In the genomic region with DNA sequence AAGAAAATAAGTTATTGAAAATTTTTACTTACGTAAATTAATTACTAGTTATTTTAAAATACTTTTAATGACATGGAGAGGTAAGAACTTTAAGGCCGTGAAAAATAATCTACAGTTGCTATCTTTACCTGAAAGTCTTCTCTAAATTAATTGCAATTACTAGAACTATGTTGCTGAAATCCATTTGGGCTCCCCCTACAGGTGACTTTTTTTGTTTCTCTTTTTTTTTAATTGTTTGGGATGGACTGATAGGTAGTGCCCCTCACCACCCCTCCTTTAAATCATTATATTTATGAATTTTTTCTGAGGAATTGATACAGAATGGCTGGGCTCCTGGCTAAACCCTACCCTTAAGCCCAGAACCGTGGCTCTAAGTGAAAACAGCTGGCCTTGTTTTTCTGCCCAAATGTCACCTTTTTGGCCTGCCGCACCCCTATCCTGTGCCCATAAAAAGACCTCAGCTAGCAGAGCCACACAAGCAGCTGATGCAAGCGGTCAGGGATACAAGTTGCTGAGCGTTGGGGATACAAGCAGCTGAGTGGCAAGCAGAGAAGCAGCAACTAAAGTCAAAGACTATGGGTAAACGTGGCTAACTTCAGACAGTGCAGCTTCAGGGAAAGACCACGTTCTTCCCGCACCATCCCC, we compare ENCODE assay signal across 14 cellular contexts.
DNase-seq lines count a peak whose midpoint lies in the region; ATAC-seq, FAIRE-seq and TF ChIP-seq lines count a peak whose summit lies in the region.
"Had no signal": no experiment of that assay in that cellular context is flagged by ENCODE, and none has a peak within 500 bp of the region (broad histone marks: within the 10 kb centered on the region; RNA-seq: fewer than 3 reads in every experiment).

No MANE protein-coding gene starts in this region.

- H3F3A ChIP-seq in PC-3 (ENCODE audit: low read length, unreplicated experiment) = no peaks in the 10 kb centered on the region

- no peak overlapping the region for H3K4me3 ChIP-seq in GM06990 (replicated peaks; ENCODE audit: low read depth, low read length)
- H3K4me3 ChIP-seq in PC-3 (ENCODE audit: low read length) = no peak overlapping the region
- no peak overlapping the region for H3K4me3 ChIP-seq in HepG2 (replicated peaks in 1 of 3; ENCODE audit: insufficient read depth in 1 of 3, low read depth in 2 of 3, low read length in 3 of 3)

- H3K4me1 ChIP-seq in PC-3 (ENCODE audit: insufficient read depth, low read length) = no peaks in the 10 kb centered on the region
- H3K4me1 ChIP-seq in HepG2 (ENCODE audit: insufficient read depth, low read length) = no peaks in the 10 kb centered on the region

- H3K27me3 ChIP-seq in GM06990 (replicated peaks; ENCODE audit: control insufficient read depth, insufficient read depth, low read length) (no peaks in the 10 kb centered on the region), PC-3 (ENCODE audit: low read length) (no peaks in the 10 kb centered on the region), HepG2 (ENCODE audit: control insufficient read depth in 1 of 2, insufficient read depth in 2 of 2, low read length in 2 of 2) (no peaks in the 10 kb centered on the region)

- BruUV-seq in PC-3 (replicated peaks; lab: Mats Ljungman, UMichigan) (no TSS peak), HepG2 (replicated peaks; lab: Mats Ljungman, UMichigan) (no TSS peak)

- no peak for TF ChIP-seq POLR2A in HepG2 (IDR thresholded peaks at IDR 0.05; ENCODE audit: insufficient read depth in 1 of 2, low read depth in 2 of 2, low read length in 2 of 2)

- CTCF ChIA-PET in PC-3 (lab: Charles Lee) = no interaction called here
- CTCF ChIA-PET in HepG2 (lab: Yijun Ruan, JAX; ENCODE audit: low intra/inter-chr PET ratio, low total read pairs) = no interaction called here

- H3K9me2 ChIP-seq in PC-3 (replicated peaks; ENCODE audit: low read length) = no peaks in the 10 kb centered on the region

- in situ Hi-C loops in HepG2 (cut with HindIII; ENCODE audit: extremely low pct_ligation_motif_present, low pct_unique_long_range_greater_than_20kb) = no loop called here

- no peaks in the 10 kb centered on the region for H3K4me1 Mint-ChIP-seq in HFFc6 (ENCODE audit: low read depth)
- H3K4me1 Mint-ChIP-seq: immature natural killer cell, natural killer cell had no signal

- H3K27me3 Mint-ChIP-seq in HFFc6 (ENCODE audit: insufficient read depth) = no peaks in the 10 kb centered on the region

- H2AFZ ChIP-seq in PC-3 (ENCODE audit: low read length) (no peak overlapping the region), HepG2 (ENCODE audit: low read length) (no peak overlapping the region)

- no peak overlapping the region for H3K4me3 Mint-ChIP-seq in HFFc6
- H3K4me3 Mint-ChIP-seq: immature natural killer cell, natural killer cell had no signal

- H3K4me2 ChIP-seq in PC-3 (ENCODE audit: low read length) (no peak overlapping the region), HepG2 (ENCODE audit: low read depth, low read length) (no peak overlapping the region)

- WGBS in HepG2 (ENCODE audit: low lambda C conversion rate) = 77% methylated on average over 9 of the region's 9 CpGs

- DNase-seq in GM06990 (ENCODE audit: extremely low read depth, insufficient read length) (no peak), HFFc6 (no peak), PC-3 (peak; percentile 17), HepG2 (ENCODE audit: low spot score) (peak; percentile 2), COLO668 (lab: John Stamatoyannopoulos, UW; ENCODE audit: unreplicated experiment) (no peak), SIG-M5 treated with dmso at 0.1 percent for 504 hours (lab: John Stamatoyannopoulos, UW; ENCODE audit: unreplicated experiment) (no peak), anterior cingulate cortex (lab: John Stamatoyannopoulos, UW) (no peak), pons (ENCODE audit: low spot score) (no peak)
- DNase-seq: DND-41, immature natural killer cell, natural killer cell, NCI-H2171, T-helper 1 cell had no signal

- no peak overlapping the region for H3K9ac ChIP-seq in PC-3 (ENCODE audit: low read length)
- no peak overlapping the region for H3K9ac ChIP-seq in HepG2 (ENCODE audit: insufficient read depth, low read depth, low read length)

- POLR2A ChIA-PET in PC-3 (lab: Charles Lee; ENCODE audit: unreplicated experiment) = no interaction called here
- POLR2A ChIA-PET in HepG2 (lab: Yijun Ruan, JAX) = no interaction called here

- H3K27ac ChIP-seq in PC-3 (ENCODE audit: low read length) (no peak overlapping the region), HepG2 (ENCODE audit: extremely low read length, insufficient read depth, low read length) (no peak overlapping the region)

- ATAC-seq in PC-3 (no peak), HepG2 (no peak)
- ATAC-seq: natural killer cell had no signal

- no peaks in the 10 kb centered on the region for H3K79me2 ChIP-seq in PC-3 (ENCODE audit: low read length)
- no peaks in the 10 kb centered on the region for H3K79me2 ChIP-seq in HepG2 (ENCODE audit: insufficient read depth, low read length)

- TF ChIP-seq CTCF in GM06990 (IDR thresholded peaks at IDR 0.05; ENCODE audit: insufficient read depth, low read length, poor library complexity, severe bottlenecking) (peak; percentile 46), HFFc6 (IDR thresholded peaks at IDR 0.05) (peak; percentile 39), PC-3 (conservative IDR thresholded peaks at IDR 0.05; ENCODE audit: low read depth, low read length) (peak; percentile 48; the same call in 1 of the 2 replicates), HepG2 (CRISPR knock-in tag; IDR thresholded peaks at IDR 0.05) (no peak)

- H3K9me3 ChIP-seq in PC-3 (ENCODE audit: low read length) (no peaks in the 10 kb centered on the region), HepG2 (ENCODE audit: low read length) (no peaks in the 10 kb centered on the region)

- H3K9me3 Mint-ChIP-seq in HFFc6 = peaks cover 5% of the 10 kb centered on the region

- H3K36me3 Mint-ChIP-seq in HFFc6 (ENCODE audit: low read depth) = no peaks in the 10 kb centered on the region
- H3K36me3 Mint-ChIP-seq: immature natural killer cell, natural killer cell had no signal

- H3K36me3 ChIP-seq in GM06990 (ENCODE audit: control insufficient read depth, insufficient read depth, low read length) (no peaks in the 10 kb centered on the region), PC-3 (ENCODE audit: low read depth, low read length) (no peaks in the 10 kb centered on the region), HepG2 (replicated peaks in 1 of 2; ENCODE audit: control insufficient read depth in 1 of 2, insufficient read depth in 2 of 2, low read length in 2 of 2) (peaks cover 0 to 3% of the 10 kb centered on the region in 2 experiments; a peak in 1 of 5 replicates)

- H4K20me1 ChIP-seq in PC-3 (ENCODE audit: low read length) (no peaks in the 10 kb centered on the region), HepG2 (ENCODE audit: insufficient read depth, low read length) (no peaks in the 10 kb centered on the region)

- no peak overlapping the region for H3K27ac Mint-ChIP-seq in HFFc6
- H3K27ac Mint-ChIP-seq: immature natural killer cell, natural killer cell had no signal

- TF ChIP-seq EP300 in HepG2 (IDR thresholded peaks at IDR 0.05; ENCODE audit: low read depth in 2 of 2, low read length in 2 of 2) (no peak), HepG2 (CRISPR knock-in tag; IDR thresholded peaks at IDR 0.05; ENCODE audit: borderline replicate concordance) (no peak)

- intact Hi-C loops in PC-3 (cut with micrococcal nuclease) = no loop called here
- intact Hi-C loops in HepG2 (cut with micrococcal nuclease; ENCODE audit: unreplicated experiment) = loop anchor here (10.0 kb wide), 1 partner anchor 66 kb away; no protein-coding TSS in a partner anchor

- no peak for FAIRE-seq in HepG2 (lab: Jason Lieb, UNC)
- FAIRE-seq: endothelial cell of umbilical vein had no signal

- TF ChIP-seq RAD21 in HepG2 (CRISPR knock-in tag; IDR thresholded peaks at IDR 0.05) = no peak

TF ChIP-seq in HepG2, 621 proteins besides CTCF, POLR2A, EP300 and RAD21:
- no peak for TF ChIP-seq ZNF768 (CRISPR knock-in tag; IDR thresholded peaks at IDR 0.05)

Comparison
In these comparisons a context has a peak if more than half of its experiments do, and no peak if none do; other contexts are left out.
1. DNase-seq: peak in PC-3 (single experiment) and HepG2 (single experiment); none in GM06990 (single experiment), HFFc6 (single experiment), COLO668 (single experiment), SIG-M5 treated with dmso at 0.1 percent for 504 hours (single experiment), anterior cingulate cortex (0 of 58) and pons (single experiment).